Comparison of ENCODE assay signal across 17 cellular contexts in the genomic region with DNA sequence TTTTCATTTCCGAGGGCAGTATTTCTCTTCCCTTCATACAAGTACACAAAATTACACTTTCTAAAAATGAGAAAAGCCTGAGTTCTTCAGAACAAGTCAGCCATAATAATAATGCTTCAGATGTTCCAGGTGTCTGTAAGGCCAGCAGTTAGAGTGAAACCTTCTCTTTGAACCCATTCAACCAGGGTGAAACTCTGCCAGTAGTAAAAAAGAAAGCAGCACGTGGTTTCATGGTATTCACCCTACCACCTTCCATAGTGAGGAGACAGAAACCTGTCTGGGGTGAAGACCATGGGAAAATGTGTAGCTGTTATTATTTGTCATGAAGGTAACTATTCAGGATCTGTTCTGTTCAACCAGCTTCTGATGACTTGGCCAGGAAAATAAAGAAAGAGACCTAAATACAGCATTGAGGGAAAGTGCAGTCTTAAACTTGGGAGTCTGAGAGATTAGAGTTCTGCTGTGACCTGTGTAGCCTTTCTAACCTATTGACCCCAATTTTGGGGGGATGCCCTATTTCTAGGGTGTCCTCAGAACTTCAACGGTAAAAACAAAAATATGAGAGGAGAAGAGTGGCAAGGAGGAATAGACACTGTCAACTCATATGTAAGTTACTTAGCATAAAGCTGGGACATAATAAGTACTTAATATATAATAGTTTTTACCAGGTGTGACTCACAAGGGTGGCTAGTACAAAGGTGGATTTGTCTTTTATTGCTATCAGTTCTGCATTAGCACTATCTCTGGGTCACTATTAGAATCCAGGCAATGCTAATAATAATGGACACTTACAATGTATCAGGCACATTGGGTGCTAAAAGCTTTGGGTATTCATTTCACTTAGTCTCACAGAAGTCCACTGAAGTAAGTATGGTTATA.
A peak's percentile ranks its signal among the peaks of the same experiment; 100 is the strongest.
DNase-seq lines count a peak whose midpoint lies in the region; ATAC-seq and TF ChIP-seq lines count a peak whose summit lies in the region.
"Had no signal": no experiment of that assay in that cellular context is flagged by ENCODE, and none has a peak within 500 bp of the region (broad histone marks: within the 10 kb centered on the region; RNA-seq: fewer than 3 reads in every experiment).

No MANE protein-coding gene starts in this region.

- no peaks in the 10 kb centered on the region for H3K9me3 ChIP-seq in CD4-positive, alpha-beta memory T cell (ENCODE audit: control insufficient read depth in 1 of 2, low read length in 2 of 2)
- H3K9me3 ChIP-seq in CD8-positive, alpha-beta T cell (ENCODE audit: low read length): no peaks in the 10 kb centered on the region
- H3K9me3 ChIP-seq: left ventricle myocardium inferior, ovary, tibial artery had no signal

- POLR2A ChIA-PET in CD4-positive, alpha-beta memory T cell (lab: Charles Lee; ENCODE audit: partially characterized antibody): no interaction called here
- POLR2A ChIA-PET in CD8-positive, alpha-beta T cell (lab: Charles Lee): no interaction called here

- H3K27ac Mint-ChIP-seq in CD4-positive, alpha-beta memory T cell: no peak overlapping the region
- no peak overlapping the region for H3K27ac Mint-ChIP-seq in CD8-positive, alpha-beta T cell
- H3K27ac Mint-ChIP-seq: dendritic cell treated with granulocyte-macrophage colony-stimulating factor and Interleukin-4, amounts not matched to agents 40 ng/mL and 50 ng/mL, for 4 days had no signal

- no peaks in the 10 kb centered on the region for H3K27me3 ChIP-seq in CD4-positive, alpha-beta memory T cell (ENCODE audit: insufficient read depth, low read length)
- no peaks in the 10 kb centered on the region for H3K27me3 ChIP-seq in CD8-positive, alpha-beta T cell (ENCODE audit: insufficient read depth, low read length)
- H3K27me3 ChIP-seq: ovary, tibial artery had no signal

- H3K27me3 Mint-ChIP-seq in CD4-positive, alpha-beta memory T cell: no peaks in the 10 kb centered on the region
- no peaks in the 10 kb centered on the region for H3K27me3 Mint-ChIP-seq in CD8-positive, alpha-beta T cell (ENCODE audit: low read depth)
- H3K27me3 Mint-ChIP-seq: dendritic cell treated with granulocyte-macrophage colony-stimulating factor and Interleukin-4, amounts not matched to agents 40 ng/mL and 50 ng/mL, for 4 days had no signal

- DNase-seq in CD4-positive, alpha-beta memory T cell: no peak
- DNase-seq in EL (no peak), dedifferentiated amniotic fluid mesenchymal stem cell (ENCODE audit: extremely low spot score) (no peak)
- no peak for DNase-seq in CD8-positive, alpha-beta T cell
- DNase-seq: activated gamma-delta T cell treated with Interleukin-2 at 50 U/mL for 16 hours, foreskin melanocyte, left ventricle myocardium inferior, NCI-H2081, ovary, RPMI8226, tibial artery had no signal

- no peaks in the 10 kb centered on the region for H3K36me3 ChIP-seq in CD4-positive, alpha-beta memory T cell (ENCODE audit: insufficient read depth, low read length)
- no peaks in the 10 kb centered on the region for H3K36me3 ChIP-seq in CD8-positive, alpha-beta T cell (ENCODE audit: insufficient read depth, low read length)
- H3K36me3 ChIP-seq: left ventricle myocardium inferior, ovary, tibial artery had no signal

- peaks cover 0 to 6% (median 0%) of the 10 kb centered on the region in 8 donors for H3K9me3 Mint-ChIP-seq in CD4-positive, alpha-beta memory T cell
- H3K9me3 Mint-ChIP-seq in CD8-positive, alpha-beta T cell: no peaks in the 10 kb centered on the region
- H3K9me3 Mint-ChIP-seq: dendritic cell treated with granulocyte-macrophage colony-stimulating factor and Interleukin-4, amounts not matched to agents 40 ng/mL and 50 ng/mL, for 4 days had no signal

- H3K27ac ChIP-seq in CD4-positive, alpha-beta memory T cell (ENCODE audit: low read depth, low read length): no peak overlapping the region
- H3K27ac ChIP-seq in CD8-positive, alpha-beta T cell (ENCODE audit: low read depth, low read length): no peak overlapping the region
- H3K27ac ChIP-seq: C4-2B, left ventricle myocardium inferior, ovary, tibial artery had no signal

- intact Hi-C loops in CD4-positive, alpha-beta memory T cell (cut with micrococcal nuclease): no loop called here
- intact Hi-C loops in CD8-positive, alpha-beta T cell (cut with DNase I, micrococcal nuclease): no loop called here

- peak; percentile 86 for ATAC-seq in GM18508 (IDR thresholded peaks at IDR 0.05; ENCODE audit: insufficient read depth, unreplicated experiment)
- ATAC-seq in GM19452 (IDR thresholded peaks at IDR 0.05; ENCODE audit: unreplicated experiment): peak; percentile 85
- ATAC-seq in HG02884 (IDR thresholded peaks at IDR 0.05; ENCODE audit: unreplicated experiment): peak; percentile 68
- peak; percentile 72 for ATAC-seq in HG03575 (IDR thresholded peaks at IDR 0.05; ENCODE audit: extremely low read depth, insufficient number of reproducible peaks, low FRiP score, unreplicated experiment)
- no peak for ATAC-seq in CD8-positive, alpha-beta T cell

- no peak overlapping the region for H3K4me3 Mint-ChIP-seq in CD4-positive, alpha-beta memory T cell
- no peak overlapping the region for H3K4me3 Mint-ChIP-seq in CD8-positive, alpha-beta T cell
- H3K4me3 Mint-ChIP-seq: dendritic cell treated with granulocyte-macrophage colony-stimulating factor and Interleukin-4, amounts not matched to agents 40 ng/mL and 50 ng/mL, for 4 days had no signal

- no peaks in the 10 kb centered on the region for H3K4me1 ChIP-seq in CD4-positive, alpha-beta memory T cell (ENCODE audit: insufficient read depth, low read length)
- H3K4me1 ChIP-seq in CD8-positive, alpha-beta T cell (ENCODE audit: insufficient read depth, low read length): no peaks in the 10 kb centered on the region
- H3K4me1 ChIP-seq: left ventricle myocardium inferior, tibial artery had no signal

- no peak overlapping the region for H3K4me3 ChIP-seq in CD4-positive, alpha-beta memory T cell (ENCODE audit: low read length in 2 of 2)
- H3K4me3 ChIP-seq in CD8-positive, alpha-beta T cell (ENCODE audit: low read depth, low read length): no peak overlapping the region
- H3K4me3 ChIP-seq: left ventricle myocardium inferior, ovary, tibial artery had no signal

- H3K4me1 Mint-ChIP-seq in CD4-positive, alpha-beta memory T cell: peaks cover 0 to 1% (median 0%) of the 10 kb centered on the region in 4 donors
- no peaks in the 10 kb centered on the region for H3K4me1 Mint-ChIP-seq in CD8-positive, alpha-beta T cell (ENCODE audit: low read depth)

- CTCF ChIA-PET in CD4-positive, alpha-beta memory T cell (lab: Charles Lee; ENCODE audit: partially characterized antibody): interaction anchor here (0.9 kb wide), 1 partner anchor 9 kb away, joined by 3 read pairs; no protein-coding TSS in a partner anchor
- CTCF ChIA-PET in CD8-positive, alpha-beta T cell (lab: Charles Lee): no interaction called here

- no peak for TF ChIP-seq CTCF in CD8-positive, alpha-beta T cell (IDR thresholded peaks at IDR 0.05)

- no peaks in the 10 kb centered on the region for H3K36me3 Mint-ChIP-seq in CD4-positive, alpha-beta memory T cell
- no peaks in the 10 kb centered on the region for H3K36me3 Mint-ChIP-seq in CD8-positive, alpha-beta T cell
